Comparison of ENCODE assay signal across 8 cellular contexts in genomic region chr1:202888204-202888506, GRCh38. TPM values are rescaled to one million over a fixed set of nuclear protein-coding genes. Genes with fewer than 3 reads are reported as not detected.
DNase-seq lines count a peak whose midpoint lies in the region; ATAC-seq, FAIRE-seq and TF ChIP-seq lines count a peak whose summit lies in the region.

No MANE protein-coding gene starts in this region.

- peaks cover 6% of the 10 kb centered on the region for H3K36me3 Mint-ChIP-seq in Caco-2 (ENCODE audit: insufficient read depth, unreplicated experiment)
- H3K36me3 Mint-ChIP-seq in nephron (ENCODE audit: low read depth), result peaks cover 12% of the 10 kb centered on the region

- peaks cover 15% of the 10 kb centered on the region for H3K4me1 Mint-ChIP-seq in Caco-2 (ENCODE audit: low read depth, unreplicated experiment)
- peaks cover 8% of the 10 kb centered on the region for H3K4me1 Mint-ChIP-seq in nephron

- H3K9me3 ChIP-seq in Caco-2 (no peaks in the 10 kb centered on the region), ectodermal cell (ENCODE audit: control insufficient read depth, low read length) (no peaks in the 10 kb centered on the region)

- H3K4me3 Mint-ChIP-seq in Caco-2 (ENCODE audit: unreplicated experiment), result peak overlapping the region; percentile 80
- peak overlapping the region; percentile 91 to 96 (median 94) for H3K4me3 Mint-ChIP-seq in nephron

- 2 to 5% methylated on average over 8 of the region's 9 CpGs for WGBS in ectodermal cell, 2 experiments

- H3K27ac Mint-ChIP-seq in Caco-2 (ENCODE audit: unreplicated experiment) (peak overlapping the region; percentile 87), nephron (peak overlapping the region; percentile 66 to 92 (median 91))

- H3K4me1 ChIP-seq in Caco-2 (0 out of 2 replicates have a peak, but pooled peaks cover 4% of the 10 kb centered on the region), ectodermal cell (ENCODE audit: control insufficient read depth, insufficient read depth, low read length) (no peaks in the 10 kb centered on the region)

- POLR2A ChIA-PET in Caco-2 (lab: Charles Lee) (interaction anchor here (0.5 to 1.4 kb wide), 6 partner anchors 25 to 1628 kb away, joined by 3 to 15 read pairs (median 5); no protein-coding TSS in a partner anchor), HEK293T (lab: Yijun Ruan, JAX) (interaction anchor here (1.0 to 1.5 kb wide), 8 partner anchors 9 to 138 kb away, joined by 4 to 7 read pairs (median 6); partner anchors contain the start of genes KLHL12, PPFIA4 and TMEM183A)

- no peak for TF ChIP-seq CTCF in Caco-2 (IDR thresholded peaks at IDR 0.05; ENCODE audit: insufficient read depth in 1 of 2, low read depth in 1 of 2, low read length in 1 of 2, severe bottlenecking in 1 of 2, unreplicated experiment in 1 of 2)
- no peak for TF ChIP-seq CTCF in nephron (IDR thresholded peaks at IDR 0.05; ENCODE audit: unreplicated experiment in 3 of 3)

- H3K9me3 Mint-ChIP-seq in Caco-2 (ENCODE audit: unreplicated experiment) (no peaks in the 10 kb centered on the region), nephron (no peaks in the 10 kb centered on the region)

- peak overlapping the region; percentile 68 for H3K27ac ChIP-seq in ectodermal cell (ENCODE audit: insufficient read depth, low read depth, low read length, poor library complexity, severe bottlenecking)

- H3K4me3 ChIP-seq in Caco-2 (ENCODE audit: low read depth, low read length), result peak overlapping the region; percentile 52
- H3K4me3 ChIP-seq in ectodermal cell (ENCODE audit: insufficient read depth, low read depth, low read length), result peak overlapping the region; percentile 60

- H3K27me3 ChIP-seq in Caco-2 (replicated peaks; ENCODE audit: control insufficient read depth, insufficient read depth, low read length) (no peaks in the 10 kb centered on the region), ectodermal cell (ENCODE audit: control insufficient read depth, insufficient read depth, low read length, poor library complexity, severe bottlenecking) (no peaks in the 10 kb centered on the region)

- DNase-seq in Caco-2 (no peak), NCI-H2107 treated with DMSO at 0.1 percent for 48 hours (lab: John Stamatoyannopoulos, UW; ENCODE audit: unreplicated experiment) (peak; percentile 61), GM12891 (ENCODE audit: insufficient read length, low spot score) (no peak), NCI-H526 treated with DMSO at 0.1 percent for 48 hours (lab: John Stamatoyannopoulos, UW) (no peak), HEK293T (ENCODE audit: extremely low spot score) (no peak)

- ATAC-seq in HG02763 (IDR thresholded peaks at IDR 0.05; ENCODE audit: unreplicated experiment), result no peak

- H3K27me3 Mint-ChIP-seq in Caco-2 (ENCODE audit: insufficient read depth, unreplicated experiment) (no peaks in the 10 kb centered on the region), nephron (ENCODE audit: low read depth) (no peaks in the 10 kb centered on the region)

- no TSS peak for BruUV-seq in Caco-2 (replicated peaks; lab: Mats Ljungman, UMichigan)

- CTCF ChIA-PET in Caco-2 (lab: Charles Lee) (interaction anchor here (0.5 to 1.2 kb wide), 3 partner anchors 25 to 993 kb away, joined by 3 to 7 read pairs (median 4); no protein-coding TSS in a partner anchor), HEK293T (lab: Yijun Ruan, JAX) (no interaction called here)

- no peak for FAIRE-seq in GM12891 (lab: Jason Lieb, UNC)

- no peak for TF ChIP-seq POLR2A in GM12891 (IDR thresholded peaks at IDR 0.05; ENCODE audit: low read depth, low read length)

- intact Hi-C loops in Caco-2 (cut with micrococcal nuclease; ENCODE audit: unreplicated experiment), result loop anchor here (2.0 kb wide), 1 partner anchor 119 kb away; the partner anchor contains the start of gene TMEM183A

- no peaks in the 10 kb centered on the region for H3K36me3 ChIP-seq in Caco-2 (ENCODE audit: control insufficient read depth, insufficient read depth, low read length)
- peaks cover 11% of the 10 kb centered on the region for H3K36me3 ChIP-seq in ectodermal cell (ENCODE audit: control insufficient read depth, insufficient read depth, low read length)

TF ChIP-seq in GM12891, 5 proteins besides CTCF, POLR2A, EP300 and RAD21:
- no peak for TF ChIP-seq TAF1 (IDR thresholded peaks at IDR 0.05; ENCODE audit: low read depth, low read length)
TF ChIP-seq in GM12891: peak in this region for 0.

TF ChIP-seq in HEK293T, 16 proteins besides CTCF, POLR2A, EP300 and RAD21:
- TF ChIP-seq LEF1 (IDR thresholded peaks at IDR 0.05; ENCODE audit: borderline replicate concordance), result no peak
- no peak for TF ChIP-seq SUZ12 (IDR thresholded peaks at IDR 0.05)
- TF ChIP-seq PKNOX1 (IDR thresholded peaks at IDR 0.05), result no peak
- no peak for TF ChIP-seq FOXM1 (IDR thresholded peaks at IDR 0.05; ENCODE audit: borderline replicate concordance)
- no peak for TF ChIP-seq ZNF384 (IDR thresholded peaks at IDR 0.05)
- TF ChIP-seq TARDBP (IDR thresholded peaks at IDR 0.05), result no peak
- no peak for TF ChIP-seq NFRKB (IDR thresholded peaks at IDR 0.05)
- no peak for TF ChIP-seq BHLHE40 (IDR thresholded peaks at IDR 0.05; ENCODE audit: borderline replicate concordance)
- TF ChIP-seq L3MBTL2 (conservative IDR thresholded peaks at IDR 0.05), result no peak
- TF ChIP-seq FOXA1 (IDR thresholded peaks at IDR 0.05), result no peak
- no peak for TF ChIP-seq CTBP1 (IDR thresholded peaks at IDR 0.05; ENCODE audit: borderline replicate concordance)
- no peak for TF ChIP-seq ARNT (IDR thresholded peaks at IDR 0.05)
- no peak for TF ChIP-seq HDGF (IDR thresholded peaks at IDR 0.05; ENCODE audit: borderline replicate concordance)
- no peak for TF ChIP-seq SP1 (IDR thresholded peaks at IDR 0.05)
- TF ChIP-seq ELF4 (IDR thresholded peaks at IDR 0.05), result no peak
- no peak for TF ChIP-seq FOXK2 (IDR thresholded peaks at IDR 0.05)

RNA-seq across cellular contexts. Expression of gene RABIF, which starts 0.8 kb away (rescaled TPM):
- 9.2 and 9.6 TPM in 2 replicates for total RNA-seq in Caco-2 (2022)
- polyA plus RNA-seq in ectodermal cell (2013, experiment 1 of 4), result 13.0 TPM
- polyA plus RNA-seq in ectodermal cell (2013, experiment 2 of 4), result 14.2 TPM
- polyA plus RNA-seq in ectodermal cell (2013, experiment 3 of 4), result 11.6 TPM
- polyA plus RNA-seq in ectodermal cell (2013, experiment 4 of 4), result 12.0 TPM
- 7.5 TPM for polyA plus RNA-seq in GM12891 (2012; ENCODE audit: low read depth, missing spikeins)

RNA-seq across cellular contexts. Expression of gene KLHL12, which starts 38.9 kb away (rescaled TPM):
- 23.2 and 23.6 TPM in 2 replicates for total RNA-seq in Caco-2 (2022)
- 44.2 TPM for polyA plus RNA-seq in ectodermal cell (2013, experiment 1 of 4)
- 43.6 TPM for polyA plus RNA-seq in ectodermal cell (2013, experiment 2 of 4)
- 31.3 TPM for polyA plus RNA-seq in ectodermal cell (2013, experiment 3 of 4)
- polyA plus RNA-seq in ectodermal cell (2013, experiment 4 of 4), result 34.5 TPM
- polyA plus RNA-seq in GM12891 (2012; ENCODE audit: low read depth, missing spikeins), result 24.4 TPM
